Comparison of ENCODE assay signal across 17 cellular contexts in genomic region chr12:120397827-120398563, GRCh38. TPM values are rescaled to one million over a fixed set of nuclear protein-coding genes. Genes with fewer than 3 reads are reported as not detected.
DNase-seq lines count a peak whose midpoint lies in the region; ATAC-seq and TF ChIP-seq lines count a peak whose summit lies in the region.
"Had no signal": no experiment of that assay in that cellular context is flagged by ENCODE, and none has a peak within 500 bp of the region (broad histone marks: within the 10 kb centered on the region; RNA-seq: fewer than 3 reads in every experiment).

No MANE protein-coding gene starts in this region.

- TF ChIP-seq RAD21 in SK-N-SH (IDR thresholded peaks at IDR 0.05; ENCODE audit: low read length) = no peak

- no peaks in the 10 kb centered on the region for H4K20me1 ChIP-seq in SK-N-SH (ENCODE audit: insufficient read depth)

- H3K36me3 ChIP-seq in ectodermal cell (ENCODE audit: control insufficient read depth, insufficient read depth, low read length) (no peaks in the 10 kb centered on the region), SK-N-SH (replicated peaks in 1 of 2; ENCODE audit: control insufficient read depth in 1 of 2, insufficient read depth in 2 of 2, low read length in 1 of 2) (no peaks in the 10 kb centered on the region)
- H3K36me3 ChIP-seq: adrenal gland, esophagus squamous epithelium, right atrium auricular region, SJSA1, upper lobe of left lung had no signal

- no peak overlapping the region for H2AFZ ChIP-seq in SK-N-SH (ENCODE audit: low read depth)

- H3K9me3 ChIP-seq in ectodermal cell (ENCODE audit: control insufficient read depth, low read length) (no peaks in the 10 kb centered on the region), SK-N-SH (no peaks in the 10 kb centered on the region), T-helper 17 cell (ENCODE audit: control insufficient read depth, low read length, poor library complexity, severe bottlenecking) (no peaks in the 10 kb centered on the region)
- H3K9me3 ChIP-seq: adrenal gland, esophagus squamous epithelium, right atrium auricular region, SJSA1, upper lobe of left lung had no signal

- H3K27ac Mint-ChIP-seq in neural crest cell (ENCODE audit: unreplicated experiment) (peak overlapping the region; percentile 94), T-helper 17 cell (no peak overlapping the region)
- H3K27ac Mint-ChIP-seq: activated CD8-positive, alpha-beta T cell treated with anti-CD3 and anti-CD28 coated beads for 36 hours; activated T-helper 1 cell treated with anti-CD3 and anti-CD28 coated beads, Interleukin-12 subunit alpha, Interleukin-12 subunit beta, Interleukin-2, Interleukin-4 antibody, amounts not matched to agents 30 ng/mL and 10 ng/mL and 1 ng/mL, durations not matched to agents 14 hours and 24 hours and 36 hours had no signal

- no peaks in the 10 kb centered on the region for H3K9me3 Mint-ChIP-seq in neural crest cell
- H3K9me3 Mint-ChIP-seq: activated CD8-positive, alpha-beta T cell treated with anti-CD3 and anti-CD28 coated beads for 36 hours; activated T-helper 1 cell treated with anti-CD3 and anti-CD28 coated beads, Interleukin-12 subunit alpha, Interleukin-12 subunit beta, Interleukin-2, Interleukin-4 antibody, amounts not matched to agents 30 ng/mL and 10 ng/mL and 1 ng/mL, durations not matched to agents 14 hours and 24 hours and 36 hours had no signal

- no peaks in the 10 kb centered on the region for H3K79me2 ChIP-seq in SK-N-SH (ENCODE audit: insufficient read depth)

- no peak for ATAC-seq in T-helper 17 cell
- ATAC-seq: activated CD8-positive, alpha-beta T cell treated with anti-CD3 and anti-CD28 coated beads for 36 hours; left colon had no signal

- WGBS in ectodermal cell, 2 experiments = 63 to 64% methylated on average over 32 of the region's 32 CpGs
- 85% methylated on average over 27 of the region's 32 CpGs for WGBS in SK-N-SH (ENCODE audit: low lambda C conversion rate)

- no peaks in the 10 kb centered on the region for H3K9me2 ChIP-seq in SK-N-SH

- no peaks in the 10 kb centered on the region for H3K27me3 ChIP-seq in ectodermal cell (ENCODE audit: control insufficient read depth, insufficient read depth, low read length, poor library complexity, severe bottlenecking)
- no peaks in the 10 kb centered on the region for H3K27me3 ChIP-seq in SK-N-SH (ENCODE audit: insufficient read depth)
- H3K27me3 ChIP-seq: adrenal gland, right atrium auricular region, upper lobe of left lung had no signal

- peaks cover 75% of the 10 kb centered on the region for H3K4me1 Mint-ChIP-seq in neural crest cell
- no peaks in the 10 kb centered on the region for H3K4me1 Mint-ChIP-seq in T-helper 17 cell

- H3K4me1 ChIP-seq in ectodermal cell (ENCODE audit: control insufficient read depth, insufficient read depth, low read length) (peaks cover 33% of the 10 kb centered on the region), SK-N-SH (ENCODE audit: control insufficient read depth in 1 of 2, insufficient read depth in 2 of 2, low read depth in 1 of 2, low read length in 1 of 2) (no peaks in the 10 kb centered on the region; a peak in 1 of 4 replicates)
- H3K4me1 ChIP-seq: adrenal gland, right atrium auricular region, SJSA1, upper lobe of left lung had no signal

- H3K27me3 Mint-ChIP-seq in neural crest cell (ENCODE audit: low read depth) = no peaks in the 10 kb centered on the region
- peaks cover 57% of the 10 kb centered on the region for H3K27me3 Mint-ChIP-seq in T-helper 17 cell

- H3F3A ChIP-seq in SK-N-SH (replicated peaks; ENCODE audit: insufficient read depth) = no peaks in the 10 kb centered on the region

- no peak for TF ChIP-seq EP300 in SK-N-SH (IDR thresholded peaks at IDR 0.05; ENCODE audit: borderline replicate concordance in 1 of 2, low read depth in 1 of 2, low read length in 1 of 2)

- TF ChIP-seq CTCF in neural crest cell (conservative IDR thresholded peaks at IDR 0.05) = no peak
- no peak for TF ChIP-seq CTCF in SK-N-SH (IDR thresholded peaks at IDR 0.05)

- DNase-seq in C1 segment of cervical spinal cord (lab: John Stamatoyannopoulos, UW) (peak in 8 of 14 donors; percentile 4 to 60 (median 6)), NCI-H69 (lab: John Stamatoyannopoulos, UW) (peak; percentile 85), neural crest cell (ENCODE audit: low read depth, low spot score) (peak; percentile 76), HuH-7 (ENCODE audit: low spot score) (no peak), DMS79 (lab: John Stamatoyannopoulos, UW) (no peak), SK-N-SH (no peak), T-helper 17 cell (no peak)
- DNase-seq: activated CD8-positive, alpha-beta T cell treated with anti-CD3 and anti-CD28 coated beads for 36 hours; adrenal gland; esophagus squamous epithelium; left colon; stimulated activated CD4-positive, alpha-beta T cell treated with anti-CD3 and anti-CD28 coated beads, Interleukin-1b, Interleukin-23, amount 100 ng/mL, for 48 hours had no signal

- H3K27ac ChIP-seq in ectodermal cell (ENCODE audit: insufficient read depth, low read depth, low read length, poor library complexity, severe bottlenecking) (peak overlapping the region; percentile 89), SK-N-SH (ENCODE audit: low read depth in 2 of 2, low read length in 1 of 2) (no peak overlapping the region)
- H3K27ac ChIP-seq: adrenal gland, esophagus squamous epithelium, right atrium auricular region, SJSA1, upper lobe of left lung had no signal

- CTCF ChIA-PET in SK-N-SH (lab: Yijun Ruan, JAX) = no interaction called here

- no peak overlapping the region for H3K4me3 ChIP-seq in ectodermal cell (ENCODE audit: insufficient read depth, low read depth, low read length)
- no peak overlapping the region for H3K4me3 ChIP-seq in SK-N-SH (ENCODE audit: low read depth in 2 of 2, low read length in 1 of 2)
- H3K4me3 ChIP-seq: adrenal gland, esophagus squamous epithelium, right atrium auricular region, SJSA1, upper lobe of left lung had no signal

- H3K4me3 Mint-ChIP-seq in neural crest cell (peak overlapping the region; percentile 57), T-helper 17 cell (no peak overlapping the region)
- H3K4me3 Mint-ChIP-seq: activated CD8-positive, alpha-beta T cell treated with anti-CD3 and anti-CD28 coated beads for 36 hours; activated T-helper 1 cell treated with anti-CD3 and anti-CD28 coated beads, Interleukin-12 subunit alpha, Interleukin-12 subunit beta, Interleukin-2, Interleukin-4 antibody, amounts not matched to agents 30 ng/mL and 10 ng/mL and 1 ng/mL, durations not matched to agents 14 hours and 24 hours and 36 hours had no signal

- H3K9ac ChIP-seq in SK-N-SH = no peak overlapping the region

- no peak overlapping the region for H3K4me2 ChIP-seq in SK-N-SH

- POLR2A ChIA-PET in SK-N-SH (lab: Yijun Ruan, JAX) = no interaction called here

- H3K36me3 Mint-ChIP-seq in neural crest cell (ENCODE audit: low read depth) = no peaks in the 10 kb centered on the region
- H3K36me3 Mint-ChIP-seq in T-helper 17 cell (ENCODE audit: low read depth) = peaks cover 6% of the 10 kb centered on the region

TF ChIP-seq in SK-N-SH, 30 proteins besides CTCF, POLR2A, EP300 and RAD21:
- TF ChIP-seq RFX5 (IDR thresholded peaks at IDR 0.05; ENCODE audit: low read length) (no peak), ELF1 (IDR thresholded peaks at IDR 0.05) (no peak), TEAD4 (IDR thresholded peaks at IDR 0.05; ENCODE audit: borderline replicate concordance, insufficient read depth) (no peak), MAX (IDR thresholded peaks at IDR 0.05; ENCODE audit: low read depth) (no peak), MXI1 (IDR thresholded peaks at IDR 0.05; ENCODE audit: low read depth, low read length) (no peak), GABPA (IDR thresholded peaks at IDR 0.05; ENCODE audit: low read depth) (no peak), EZH2phosphoT487 (IDR thresholded peaks at IDR 0.05; ENCODE audit: borderline replicate concordance, low read depth) (no peak), POLR2AphosphoS5 (IDR thresholded peaks at IDR 0.05; ENCODE audit: low read depth, low read length) (no peak), FOSL2 (IDR thresholded peaks at IDR 0.05; ENCODE audit: borderline replicate concordance, low read depth) (no peak)

RNA-seq across cellular contexts. Expression of gene MSI1, which starts 29.0 kb away (rescaled TPM):
- 80.9 TPM for polyA plus RNA-seq in ectodermal cell (2013, experiment 1 of 4)
- polyA plus RNA-seq in ectodermal cell (2013, experiment 2 of 4) = 84.6 TPM
- polyA plus RNA-seq in ectodermal cell (2013, experiment 3 of 4) = 54.8 TPM
- 61.4 TPM for polyA plus RNA-seq in ectodermal cell (2013, experiment 4 of 4)
- total RNA-seq in neural crest cell = 224 and 229 TPM in 2 replicates
- polyA plus RNA-seq in SK-N-SH (2012; rRNA removed) = 1.3 and 1.7 TPM in 2 replicates
- polyA plus RNA-seq in SK-N-SH (2012; cell fraction: cytosol; rRNA removed) = 1.4 and 1.5 TPM in 2 replicates
- polyA plus RNA-seq in SK-N-SH (2012; cell fraction: nucleus; rRNA removed) = 1.7 and 2.2 TPM in 2 replicates
- total RNA-seq in T-helper 17 cell = not detected
- total RNA-seq: activated T-helper 1 cell treated with anti-CD3 and anti-CD28 coated beads, Interleukin-12 subunit alpha, Interleukin-12 subunit beta, Interleukin-2, Interleukin-4 antibody, amounts not matched to agents 30 ng/mL and 10 ng/mL and 1 ng/mL, durations not matched to agents 14 hours and 24 hours and 36 hours; SJSA1 had no signal

RNA-seq across cellular contexts. Expression of gene COX6A1, which starts 39.9 kb away (rescaled TPM):
- polyA plus RNA-seq in ectodermal cell (2013, experiment 1 of 4) = 410 TPM
- 376 TPM for polyA plus RNA-seq in ectodermal cell (2013, experiment 2 of 4)
- polyA plus RNA-seq in ectodermal cell (2013, experiment 3 of 4) = 521 TPM
- 578 TPM for polyA plus RNA-seq in ectodermal cell (2013, experiment 4 of 4)
- total RNA-seq in neural crest cell = 315 and 320 TPM in 2 replicates
- 1,149 and 1,199 TPM in 2 replicates for polyA plus RNA-seq in SK-N-SH (2012; rRNA removed)
- 571 and 799 TPM in 2 replicates for polyA plus RNA-seq in SK-N-SH (2012; cell fraction: cytosol; rRNA removed)
- polyA plus RNA-seq in SK-N-SH (2012; cell fraction: nucleus; rRNA removed) = 370 and 664 TPM in 2 replicates
- 100 to 1,000 TPM; 136 to 144 TPM for total RNA-seq in T-helper 17 cell

RNA-seq across cellular contexts. Expression of gene TRIAP1, which starts 48.2 kb away (rescaled TPM):
- polyA plus RNA-seq in ectodermal cell (2013, experiment 1 of 4) = 54.9 TPM
- 55.1 TPM for polyA plus RNA-seq in ectodermal cell (2013, experiment 2 of 4)
- polyA plus RNA-seq in ectodermal cell (2013, experiment 3 of 4) = 47.6 TPM
- polyA plus RNA-seq in ectodermal cell (2013, experiment 4 of 4) = 52.2 TPM
- total RNA-seq in neural crest cell = 38.0 and 38.1 TPM in 2 replicates
- 34.1 and 48.2 TPM in 2 replicates for polyA plus RNA-seq in SK-N-SH (2012; rRNA removed)
- polyA plus RNA-seq in SK-N-SH (2012; cell fraction: cytosol; rRNA removed) = 61.6 and 81.5 TPM in 2 replicates
- polyA plus RNA-seq in SK-N-SH (2012; cell fraction: nucleus; rRNA removed) = 7.6 and 15.6 TPM in 2 replicates
- 10 to 100 TPM; 18.6 to 21.9 TPM for total RNA-seq in T-helper 17 cell

RNA-seq across cellular contexts. Expression of gene GATC, which starts 48.2 kb away (rescaled TPM):
- polyA plus RNA-seq in ectodermal cell (2013, experiment 1 of 4) = 21.6 TPM
- 22.2 TPM for polyA plus RNA-seq in ectodermal cell (2013, experiment 2 of 4)
- polyA plus RNA-seq in ectodermal cell (2013, experiment 3 of 4) = 18.3 TPM
- polyA plus RNA-seq in ectodermal cell (2013, experiment 4 of 4) = 19.2 TPM
- 32.0 and 33.8 TPM in 2 replicates for total RNA-seq in neural crest cell
- 10.6 and 12.4 TPM in 2 replicates for polyA plus RNA-seq in SK-N-SH (2012; rRNA removed)
- polyA plus RNA-seq in SK-N-SH (2012; cell fraction: cytosol; rRNA removed) = 10.9 and 11.4 TPM in 2 replicates
- polyA plus RNA-seq in SK-N-SH (2012; cell fraction: nucleus; rRNA removed) = 19.5 and 24.8 TPM in 2 replicates
- total RNA-seq in T-helper 17 cell = 10 to 100 TPM; 15.6 to 18.7 TPM

Comparison
In these comparisons a context has a peak if more than half of its experiments do, and no peak if none do; other contexts are left out.
1. DNase-seq: peak in C1 segment of cervical spinal cord (8 of 14), NCI-H69 (single experiment) and neural crest cell (single experiment); none in HuH-7 (single experiment), DMS79 (single experiment), SK-N-SH (single experiment) and T-helper 17 cell (0 of 3).
2. RNA of gene MSI1, which starts 29.0 kb away (total RNA-seq): 224 to 229 TPM in neural crest cell; not detected in T-helper 17 cell; every median in the first group is over 100 times any median in the second.